ENCODE assay signal across 11 cellular contexts in genomic region chr12:44848771-44849085, GRCh38. TPM values are rescaled to one million over a fixed set of nuclear protein-coding genes. Genes with fewer than 3 reads are reported as not detected.
DNase-seq lines count a peak whose midpoint lies in the region; ATAC-seq, FAIRE-seq and TF ChIP-seq lines count a peak whose summit lies in the region.
"Had no signal": no experiment of that assay in that cellular context is flagged by ENCODE, and none has a peak within 500 bp of the region (broad histone marks: within the 10 kb centered on the region; RNA-seq: fewer than 3 reads in every experiment).

No MANE protein-coding gene starts in this region.

- H3K36me3 ChIP-seq in SK-N-SH (replicated peaks in 1 of 2; ENCODE audit: control insufficient read depth in 1 of 2, insufficient read depth in 2 of 2, low read length in 1 of 2) = no peaks in the 10 kb centered on the region

- H3K27ac ChIP-seq in SK-N-SH (ENCODE audit: low read depth in 2 of 2, low read length in 1 of 2) = no peak overlapping the region

- H3K4me3 Mint-ChIP-seq in activated naive CD8-positive, alpha-beta T cell treated with anti-CD3 and anti-CD28 coated beads for 36 hours = peak overlapping the region; percentile 81
- no peak overlapping the region for H3K4me3 Mint-ChIP-seq in glutamatergic neuron (ENCODE audit: unreplicated experiment)

- H3K27me3 ChIP-seq in SK-N-SH (ENCODE audit: insufficient read depth) = no peaks in the 10 kb centered on the region

- H3K9ac ChIP-seq in SK-N-SH = no peak overlapping the region

- TF ChIP-seq CTCF in GM13977 (IDR thresholded peaks at IDR 0.05; ENCODE audit: extremely low read depth, insufficient read depth, missing control alignments) (no peak), D721Med (IDR thresholded peaks at IDR 0.05; ENCODE audit: insufficient read depth, missing control alignments) (no peak), glutamatergic neuron (IDR thresholded peaks at IDR 0.05; ENCODE audit: partially characterized antibody, unreplicated experiment) (no peak), SK-N-SH (IDR thresholded peaks at IDR 0.05) (no peak)

- no peak overlapping the region for H2AFZ ChIP-seq in SK-N-SH (ENCODE audit: low read depth)

- in situ Hi-C loops in GM13977 (cut with MboI; ENCODE audit: low pct_unique_long_range_greater_than_20kb, low sequenced_read_pairs, unreplicated experiment) = no loop called here

- peak overlapping the region; percentile 94 for H3K27ac Mint-ChIP-seq in activated naive CD8-positive, alpha-beta T cell treated with anti-CD3 and anti-CD28 coated beads for 36 hours
- H3K27ac Mint-ChIP-seq in glutamatergic neuron (ENCODE audit: unreplicated experiment) = no peak overlapping the region

- H3F3A ChIP-seq in SK-N-SH (replicated peaks; ENCODE audit: insufficient read depth) = no peaks in the 10 kb centered on the region

- no peaks in the 10 kb centered on the region for H3K9me3 ChIP-seq in SK-N-SH

- CTCF ChIA-PET in SK-N-SH (lab: Yijun Ruan, JAX) = interaction anchor here (0.6 kb wide), 1 partner anchor 36 kb away, joined by 4 read pairs; no protein-coding TSS in a partner anchor

- H3K79me2 ChIP-seq in SK-N-SH (ENCODE audit: insufficient read depth) = no peaks in the 10 kb centered on the region

- no peak for FAIRE-seq in D721Med (lab: Jason Lieb, UNC)
- FAIRE-seq: islet of Langerhans had no signal

- ATAC-seq in GM19455 (IDR thresholded peaks at IDR 0.05; ENCODE audit: unreplicated experiment) = peak; percentile 32
- ATAC-seq in HG03095 (IDR thresholded peaks at IDR 0.05; ENCODE audit: unreplicated experiment) = peak; percentile 42

- POLR2A ChIA-PET in SK-N-SH (lab: Yijun Ruan, JAX) = no interaction called here

- no peaks in the 10 kb centered on the region for H3K9me2 ChIP-seq in SK-N-SH

- H3K4me3 ChIP-seq in SK-N-SH (ENCODE audit: low read depth in 2 of 2, low read length in 1 of 2) = no peak overlapping the region

- H4K20me1 ChIP-seq in SK-N-SH (ENCODE audit: insufficient read depth) = no peaks in the 10 kb centered on the region

- H3K27me3 Mint-ChIP-seq in activated naive CD8-positive, alpha-beta T cell treated with anti-CD3 and anti-CD28 coated beads for 36 hours = no peaks in the 10 kb centered on the region
- no peaks in the 10 kb centered on the region for H3K27me3 Mint-ChIP-seq in glutamatergic neuron (ENCODE audit: unreplicated experiment)

- TF ChIP-seq EP300 in SK-N-SH (IDR thresholded peaks at IDR 0.05; ENCODE audit: borderline replicate concordance in 1 of 2, low read depth in 1 of 2, low read length in 1 of 2) = no peak

- TF ChIP-seq RAD21 in SK-N-SH (IDR thresholded peaks at IDR 0.05; ENCODE audit: low read length) = no peak

- H3K36me3 Mint-ChIP-seq in activated naive CD8-positive, alpha-beta T cell treated with anti-CD3 and anti-CD28 coated beads for 36 hours = peaks cover 30% of the 10 kb centered on the region
- H3K36me3 Mint-ChIP-seq in glutamatergic neuron (ENCODE audit: unreplicated experiment) = no peaks in the 10 kb centered on the region

- H3K9me3 Mint-ChIP-seq in activated naive CD8-positive, alpha-beta T cell treated with anti-CD3 and anti-CD28 coated beads for 36 hours = no peaks in the 10 kb centered on the region
- peaks cover 2% of the 10 kb centered on the region for H3K9me3 Mint-ChIP-seq in glutamatergic neuron (ENCODE audit: unreplicated experiment)

- DNase-seq in GM13977 (ENCODE audit: low spot score) = peak; percentile 12
- DNase-seq in activated naive CD8-positive, alpha-beta T cell treated with anti-CD3 and anti-CD28 coated beads for 36 hours = peak; percentile 36
- no peak for DNase-seq in D721Med (ENCODE audit: insufficient read length, low spot score)
- no peak for DNase-seq in stimulated activated CD4-positive, alpha-beta T cell treated with anti-CD3 and anti-CD28 coated beads, Interleukin-15, amount 100 ng/mL, for 24 hours
- DNase-seq in glutamatergic neuron = no peak
- no peak for DNase-seq in SK-N-SH
- DNase-seq: NCI-H1417 treated with DMSO at 0.1 percent for 48 hours, occipital lobe had no signal

- no peaks in the 10 kb centered on the region; a peak in 1 of 4 replicates for H3K4me1 ChIP-seq in SK-N-SH (ENCODE audit: control insufficient read depth in 1 of 2, insufficient read depth in 2 of 2, low read depth in 1 of 2, low read length in 1 of 2)

- H3K4me2 ChIP-seq in SK-N-SH = no peak overlapping the region

- peaks cover 81% of the 10 kb centered on the region for H3K4me1 Mint-ChIP-seq in activated naive CD8-positive, alpha-beta T cell treated with anti-CD3 and anti-CD28 coated beads for 36 hours
- H3K4me1 Mint-ChIP-seq in glutamatergic neuron (ENCODE audit: low read depth, unreplicated experiment) = peaks cover 22% of the 10 kb centered on the region

- 17% methylated on average over 2 of the region's 2 CpGs for WGBS in SK-N-SH (ENCODE audit: low lambda C conversion rate)

TF ChIP-seq in SK-N-SH, 30 proteins besides CTCF, POLR2A, EP300 and RAD21:
- TF ChIP-seq GATA2 (CRISPR knock-in tag; IDR thresholded peaks at IDR 0.05) = no peak
- no peak for TF ChIP-seq EZH2phosphoT487 (IDR thresholded peaks at IDR 0.05; ENCODE audit: borderline replicate concordance, low read depth)
- TF ChIP-seq FOSL2 (IDR thresholded peaks at IDR 0.05; ENCODE audit: borderline replicate concordance, low read depth) = no peak
- no peak for TF ChIP-seq MEF2A (IDR thresholded peaks at IDR 0.05; ENCODE audit: borderline replicate concordance, low read depth)
- no peak for TF ChIP-seq NRF1 (IDR thresholded peaks at IDR 0.05; ENCODE audit: low read depth, low read length)
- no peak for TF ChIP-seq TAF1 (IDR thresholded peaks at IDR 0.05; ENCODE audit: borderline replicate concordance, low read depth, low read length)
- no peak for TF ChIP-seq SIN3A (IDR thresholded peaks at IDR 0.05; ENCODE audit: borderline replicate concordance, low read depth, low read length)
- no peak for TF ChIP-seq PBX3 (IDR thresholded peaks at IDR 0.05)
- no peak for TF ChIP-seq RCOR1 (IDR thresholded peaks at IDR 0.05; ENCODE audit: low read length)
- TF ChIP-seq ZBTB33 (IDR thresholded peaks at IDR 0.05; ENCODE audit: borderline replicate concordance, low read depth) = no peak
- no peak for TF ChIP-seq TCF12 (IDR thresholded peaks at IDR 0.05)
- TF ChIP-seq MAX (IDR thresholded peaks at IDR 0.05; ENCODE audit: low read depth) = no peak
- TF ChIP-seq USF2 (IDR thresholded peaks at IDR 0.05; ENCODE audit: borderline replicate concordance, low read depth, low read length) = no peak
- TF ChIP-seq RFX5 (IDR thresholded peaks at IDR 0.05; ENCODE audit: low read length) = no peak

RNA-seq across cellular contexts. Expression of gene NELL2, which starts 27.4 kb away (rescaled TPM):
- 100 to 1,000 TPM; 120 to 134 TPM for total RNA-seq in activated naive CD8-positive, alpha-beta T cell treated with anti-CD3 and anti-CD28 coated beads for 36 hours
- 140 TPM for total RNA-seq in glutamatergic neuron (ENCODE audit: unreplicated experiment)
- 0.28 and 0.35 TPM in 2 replicates for polyA plus RNA-seq in SK-N-SH (2012; rRNA removed)
- 0.21 and 0.29 TPM in 2 replicates for polyA plus RNA-seq in SK-N-SH (2012; cell fraction: cytosol; rRNA removed)
- 0.06 and 0.21 TPM in 2 replicates for polyA plus RNA-seq in SK-N-SH (2012; cell fraction: nucleus; rRNA removed)

Comparison
In these comparisons a context has a peak if more than half of its experiments do, and no peak if none do; other contexts are left out.
1. DNase-seq: peak in GM13977 (single experiment) and activated naive CD8-positive, alpha-beta T cell treated with anti-CD3 and anti-CD28 coated beads for 36 hours (single experiment); none in D721Med (single experiment), stimulated activated CD4-positive, alpha-beta T cell treated with anti-CD3 and anti-CD28 coated beads, Interleukin-15, amount 100 ng/mL, for 24 hours (single experiment), glutamatergic neuron (single experiment) and SK-N-SH (single experiment).